Comparison of ENCODE assay signal across 9 cellular contexts in the genomic region with DNA sequence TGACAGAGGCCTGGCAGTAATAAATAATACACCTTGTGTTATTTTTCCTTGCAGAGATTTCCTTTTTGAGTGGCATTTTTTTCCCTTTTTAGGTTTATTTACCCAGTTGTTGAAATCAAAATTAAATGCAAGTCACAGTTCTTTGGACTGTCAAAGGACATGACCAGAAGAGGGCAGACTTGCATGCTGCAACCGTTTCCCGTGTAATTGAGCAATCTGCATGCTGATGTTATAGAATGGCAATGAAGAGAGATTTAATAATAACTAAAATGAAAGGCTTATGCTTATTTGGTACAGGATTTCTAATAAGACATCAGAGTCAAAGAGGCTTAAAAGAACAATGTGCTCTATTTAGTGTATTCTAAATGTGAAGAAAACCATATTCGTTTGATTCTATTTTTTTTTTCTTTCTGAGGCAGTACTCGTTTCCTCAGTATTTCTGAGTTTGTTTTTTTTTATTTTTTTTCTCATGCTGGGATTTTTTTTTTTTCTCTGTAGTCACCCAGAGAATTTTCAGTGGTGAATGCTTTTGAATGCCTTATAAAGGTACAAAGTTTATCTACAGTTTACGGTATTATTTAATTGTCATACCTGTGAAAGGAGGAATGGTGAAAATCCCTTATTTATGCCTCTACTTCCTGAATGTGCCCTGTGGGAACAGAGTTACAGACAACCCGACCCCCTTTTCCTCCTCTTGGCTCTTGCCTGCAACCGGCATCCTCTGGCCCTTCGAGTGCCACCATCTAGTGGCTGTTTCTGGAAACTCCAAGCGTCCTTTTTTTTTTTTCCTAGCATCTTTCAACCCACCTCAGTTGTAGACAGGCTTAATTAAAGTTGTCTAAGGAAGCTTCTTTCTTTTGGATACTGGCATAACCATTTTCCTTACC.
DNase-seq lines count a peak whose midpoint lies in the region; ATAC-seq, FAIRE-seq and TF ChIP-seq lines count a peak whose summit lies in the region.
"Had no signal": no experiment of that assay in that cellular context is flagged by ENCODE, and none has a peak within 500 bp of the region (broad histone marks: within the 10 kb centered on the region; RNA-seq: fewer than 3 reads in every experiment).

No MANE protein-coding gene starts in this region.

- H3K36me3 ChIP-seq in HEK293 (ENCODE audit: control insufficient read depth in 2 of 2, insufficient read depth in 1 of 2, low read length in 2 of 2), result no peaks in the 10 kb centered on the region
- H3K36me3 ChIP-seq in pancreas, result no peaks in the 10 kb centered on the region

- H3K9me3 ChIP-seq in HEK293 (ENCODE audit: control insufficient read depth, insufficient read depth, low read depth, low read length) (no peaks in the 10 kb centered on the region), pancreas (no peaks in the 10 kb centered on the region)

- POLR2A ChIA-PET in HEK293 (lab: Yijun Ruan, JAX), result no interaction called here

- H3K4me1 ChIP-seq in HEK293 (ENCODE audit: control insufficient read depth, insufficient read depth, low read length), result no peaks in the 10 kb centered on the region
- peaks cover 0 to 5% (median 0%) of the 10 kb centered on the region in 3 donors for H3K4me1 ChIP-seq in pancreas

- peak; percentile 61 for FAIRE-seq in pancreas (lab: Jason Lieb, UNC)

- CTCF ChIA-PET in HEK293 (lab: Yijun Ruan, JAX), result interaction anchor here (0.6 to 1.0 kb wide), 5 partner anchors 20 to 1394 kb away, joined by 3 to 4 read pairs (median 3); no protein-coding TSS in a partner anchor

- peak in 2 of 3 donors; percentile 0 to 4 for DNase-seq in stimulated activated CD4-positive, alpha-beta T cell treated with anti-CD3 and anti-CD28 coated beads, Interleukin-12 subunit alpha, Interleukin-12 subunit beta, amount 100 ng/mL, for 48 hours (ENCODE audit: low read depth in 2 of 3, low spot score in 1 of 3)
- no peak for DNase-seq in stimulated activated CD4-positive, alpha-beta T cell treated with anti-CD3 and anti-CD28 coated beads, Interleukin-4, amount 100 ng/mL, for 4 hours
- peak; percentile 39 for DNase-seq in NCI-H1105 (lab: John Stamatoyannopoulos, UW)
- DNase-seq in SW480 (ENCODE audit: low spot score), result peak; percentile 76
- DNase-seq in fibroblast of villous mesenchyme (ENCODE audit: low read depth), result peak; percentile 67
- DNase-seq in pancreas, result peak in 4 of 6 donors; percentile 14 to 45 (median 22)

- 4 to 5% methylated on average over 9 of the region's 9 CpGs for WGBS in pancreas, 2 donors

- H3K27ac ChIP-seq in HEK293 (ENCODE audit: extremely low read depth, low read depth, low read length) (no peak overlapping the region), pancreas (no peak overlapping the region)

- intact Hi-C loops in pancreas (cut with DNase I), result no loop called here

- no peak for TF ChIP-seq CTCF in HEK293 (tag by site-specific recombination; IDR thresholded peaks at IDR 0.05)
- peak; percentile 69 for TF ChIP-seq CTCF in fibroblast of villous mesenchyme (IDR thresholded peaks at IDR 0.05; ENCODE audit: insufficient read depth, low read depth, low read length)
- peak in 3 of 4 donors; percentile 37 to 56 (median 44) for TF ChIP-seq CTCF in pancreas (IDR thresholded peaks at IDR 0.05)

- H3K4me3 ChIP-seq in HEK293 (ENCODE audit: low read depth, low read length) (no peak overlapping the region), fibroblast of villous mesenchyme (ENCODE audit: low read depth, low read length) (no peak overlapping the region), pancreas (no peak overlapping the region)

- ATAC-seq in pancreas (peak; percentile 89 to 98 (median 95)), HG03039 (IDR thresholded peaks at IDR 0.05; ENCODE audit: unreplicated experiment) (no peak)
- ATAC-seq: naive thymus-derived CD8-positive, alpha-beta T cell had no signal

- H3K27me3 ChIP-seq in pancreas, result no peaks in the 10 kb centered on the region

TF ChIP-seq in HEK293, 187 proteins besides CTCF, POLR2A, EP300 and RAD21:
- peak; percentile 27 for TF ChIP-seq ZNF654 (tag by site-specific recombination; IDR thresholded peaks at IDR 0.05; ENCODE audit: low read depth)
- TF ChIP-seq OSR2 (tag by site-specific recombination; IDR thresholded peaks at IDR 0.05), result no peak

Comparison
In these comparisons a context has a peak if more than half of its experiments do, and no peak if none do; other contexts are left out.
1. DNase-seq: peak in stimulated activated CD4-positive, alpha-beta T cell treated with anti-CD3 and anti-CD28 coated beads, Interleukin-12 subunit alpha, Interleukin-12 subunit beta, amount 100 ng/mL, for 48 hours (2 of 3), NCI-H1105 (single experiment), SW480 (single experiment), fibroblast of villous mesenchyme (single experiment) and pancreas (4 of 6); none in stimulated activated CD4-positive, alpha-beta T cell treated with anti-CD3 and anti-CD28 coated beads, Interleukin-4, amount 100 ng/mL, for 4 hours (0 of 2).